In genomic region chr17:42363231-42363630, GRCh38 we compare ENCODE assay signal across 1 cellular context.
TF ChIP-seq lines count a peak whose summit lies in the region.

No MANE protein-coding gene starts in this region.

TF ChIP-seq in GM12878, 131 proteins besides CTCF, POLR2A, EP300 and RAD21:
- TF ChIP-seq CHD2 (IDR thresholded peaks at IDR 0.05; ENCODE audit: borderline replicate concordance, low read depth, low read length) = no peak
- peak; percentile 41; the same call in 1 of the 2 replicates for TF ChIP-seq SPI1 (IDR thresholded peaks at IDR 0.05; ENCODE audit: borderline replicate concordance, insufficient read depth, low read depth, low read length)
